ENCODE assay signal across 7 cellular contexts in genomic region chr12:69853176-69853961, GRCh38. TPM values are rescaled to one million over a fixed set of nuclear protein-coding genes. Genes with fewer than 3 reads are reported as not detected.
"Had no signal": no experiment of that assay in that cellular context is flagged by ENCODE, and none has a peak within 500 bp of the region (broad histone marks: within the 10 kb centered on the region; RNA-seq: fewer than 3 reads in every experiment).

No MANE protein-coding gene starts in this region.

RNA-seq across cellular contexts. Expression of gene MYRFL, which starts 28.3 kb away (rescaled TPM):
- total RNA-seq: PC-3, PC-9, RPMI7951, SJCRH30, SJSA1, SK-MEL-5 had no signal
- polyA plus RNA-seq: SK-N-SH had no signal
